In the genomic region with DNA sequence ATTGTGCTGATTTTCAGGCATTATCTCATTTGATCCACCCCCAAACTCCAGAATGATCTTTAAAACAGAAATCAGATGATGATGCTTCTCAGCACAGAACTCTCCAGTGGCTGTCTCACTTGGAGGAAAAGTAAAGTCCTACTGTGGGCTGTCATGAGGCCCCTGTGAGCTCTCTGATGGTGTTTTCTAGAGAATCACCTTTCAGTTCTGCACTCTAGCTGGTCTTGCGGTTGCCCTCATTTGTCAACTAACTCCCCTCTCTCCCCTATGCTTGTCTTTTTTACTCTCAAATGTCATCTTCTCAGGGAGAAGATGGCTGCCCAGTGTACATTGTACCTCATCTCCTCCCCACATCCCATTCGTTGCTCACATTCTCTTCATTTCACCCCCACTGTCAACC, we compare ENCODE assay signal across 26 cellular contexts.
DNase-seq lines count a peak whose midpoint lies in the region; ATAC-seq, FAIRE-seq and TF ChIP-seq lines count a peak whose summit lies in the region.
"Had no signal": no experiment of that assay in that cellular context is flagged by ENCODE, and none has a peak within 500 bp of the region (broad histone marks: within the 10 kb centered on the region; RNA-seq: fewer than 3 reads in every experiment).

No MANE protein-coding gene starts in this region.

- POLR2A ChIA-PET in HepG2 (lab: Yijun Ruan, JAX): no interaction called here

- H3K4me3 ChIP-seq in esophagus muscularis mucosa (no peak overlapping the region), mammary epithelial cell (replicated peaks in 1 of 3; ENCODE audit: insufficient read depth in 1 of 3, low read depth in 2 of 3, low read length in 3 of 3) (no peak overlapping the region), HepG2 (replicated peaks in 1 of 3; ENCODE audit: insufficient read depth in 1 of 3, low read depth in 2 of 3, low read length in 3 of 3) (no peak overlapping the region)
- H3K4me3 ChIP-seq: BLaER1 had no signal

- BruUV-seq in mammary epithelial cell (replicated peaks; lab: Mats Ljungman, UMichigan) (no TSS peak), HepG2 (replicated peaks; lab: Mats Ljungman, UMichigan) (no TSS peak)

- H4K20me1 ChIP-seq in mammary epithelial cell (ENCODE audit: insufficient read depth, low read length): no peaks in the 10 kb centered on the region
- H4K20me1 ChIP-seq in HepG2 (ENCODE audit: insufficient read depth, low read length): no peaks in the 10 kb centered on the region
- H4K20me1 ChIP-seq: BLaER1 had no signal

- no peaks in the 10 kb centered on the region for H3K27me3 ChIP-seq in esophagus muscularis mucosa
- H3K27me3 ChIP-seq in mammary epithelial cell (ENCODE audit: insufficient read depth, low read length): no peaks in the 10 kb centered on the region
- H3K27me3 ChIP-seq in HepG2 (ENCODE audit: control insufficient read depth in 1 of 2, insufficient read depth in 2 of 2, low read length in 2 of 2): peaks cover 0 to 11% of the 10 kb centered on the region in 2 experiments; a peak in 1 of 5 replicates
- H3K27me3 ChIP-seq: BLaER1 had no signal

- TF ChIP-seq EP300 in esophagus muscularis mucosa (IDR thresholded peaks at IDR 0.05) (no peak), HepG2 (IDR thresholded peaks at IDR 0.05; ENCODE audit: low read depth in 2 of 2, low read length in 2 of 2) (no peak), HepG2 (CRISPR knock-in tag; IDR thresholded peaks at IDR 0.05; ENCODE audit: borderline replicate concordance) (no peak)

- in situ Hi-C loops in mammary epithelial cell (cut with MboI; ENCODE audit: low sequenced_read_pairs in 2 of 2) (no loop called here), HepG2 (cut with HindIII; ENCODE audit: extremely low pct_ligation_motif_present, low pct_unique_long_range_greater_than_20kb) (no loop called here)

- H3K9ac ChIP-seq in mammary epithelial cell (ENCODE audit: insufficient read depth, low read length) (no peak overlapping the region), HepG2 (ENCODE audit: insufficient read depth, low read depth, low read length) (no peak overlapping the region)
- H3K9ac ChIP-seq: BLaER1 had no signal

- ATAC-seq in HG03025 (IDR thresholded peaks at IDR 0.05; ENCODE audit: low FRiP score, unreplicated experiment): peak; percentile 76
- ATAC-seq in activated T-helper 17 cell treated with anti-CD3 and anti-CD28 coated beads, Interleukin-2, amount 50 U/mL, for 72 hours (replicated peaks): no peak
- ATAC-seq in HepG2: no peak

- H3K79me2 ChIP-seq in mammary epithelial cell (ENCODE audit: insufficient read depth, low read length): no peaks in the 10 kb centered on the region
- H3K79me2 ChIP-seq in HepG2 (ENCODE audit: insufficient read depth, low read length): no peaks in the 10 kb centered on the region

- CTCF ChIA-PET in mammary epithelial cell (lab: Charles Lee; ENCODE audit: low non-redundant PET) (no interaction called here), HepG2 (lab: Yijun Ruan, JAX; ENCODE audit: low intra/inter-chr PET ratio, low total read pairs) (no interaction called here)

- no peak for FAIRE-seq in HepG2 (lab: Jason Lieb, UNC)
- FAIRE-seq: A204.1, GM12891, GM18507 had no signal

- H3K4me1 Mint-ChIP-seq in activated T-helper 17 cell treated with anti-CD3 and anti-CD28 coated beads, Interleukin-2, amount 50 U/mL, for 72 hours: peaks cover 21% of the 10 kb centered on the region
- H3K4me1 Mint-ChIP-seq: CD14-positive monocyte had no signal

- H3K9me3 ChIP-seq in esophagus muscularis mucosa (no peaks in the 10 kb centered on the region), mammary epithelial cell (replicated peaks; ENCODE audit: insufficient read depth, low read length) (no peaks in the 10 kb centered on the region), HepG2 (ENCODE audit: low read length) (no peaks in the 10 kb centered on the region)
- H3K9me3 ChIP-seq: BE2C, BLaER1 had no signal

- no peak overlapping the region for H3K4me3 Mint-ChIP-seq in activated T-helper 17 cell treated with anti-CD3 and anti-CD28 coated beads, Interleukin-2, amount 50 U/mL, for 72 hours
- H3K4me3 Mint-ChIP-seq: CD14-positive monocyte; CD4-positive, alpha-beta memory T cell; CD8-positive, alpha-beta memory T cell had no signal

- intact Hi-C loops in esophagus muscularis mucosa (cut with DNase I): no loop called here
- intact Hi-C loops in mammary epithelial cell (cut with micrococcal nuclease): no loop called here
- intact Hi-C loops in HepG2 (cut with micrococcal nuclease; ENCODE audit: unreplicated experiment): no loop called here

- TF ChIP-seq CTCF in esophagus muscularis mucosa (IDR thresholded peaks at IDR 0.05): no peak
- TF ChIP-seq CTCF in mammary epithelial cell (conservative IDR thresholded peaks at IDR 0.05 in 1 of 2, IDR thresholded peaks at IDR 0.05 in 1 of 2; ENCODE audit: extremely low read depth in 1 of 2, insufficient read depth in 1 of 2, low read depth in 1 of 2, low read length in 2 of 2): no peak
- no peak for TF ChIP-seq CTCF in HepG2 (CRISPR knock-in tag; IDR thresholded peaks at IDR 0.05)

- peak; percentile 50 for DNase-seq in esophagus muscularis mucosa (ENCODE audit: extremely low spot score)
- no peak for DNase-seq in mammary epithelial cell
- DNase-seq in NCI-H510A (lab: John Stamatoyannopoulos, UW): no peak
- DNase-seq in HepG2 (ENCODE audit: low spot score): no peak
- DNase-seq: 8988T; ACHN; BE2C; C1 segment of cervical spinal cord; CD4-positive, alpha-beta memory T cell; CD4-positive, CD25-positive, alpha-beta regulatory T cell; CD8-positive, alpha-beta memory T cell; COR-L47; DMS 273 treated with DMSO at 0.1 percent for 48 hours; DMS153; DMS53; DMS79; DND-41; EL; GDM1 had no signal

- dilution Hi-C loops in mammary epithelial cell (cut with HindIII; ENCODE audit: low sequenced_read_pairs): no loop called here

- 96% methylated on average over 2 of the region's 2 CpGs for WGBS in esophagus muscularis mucosa
- WGBS in mammary epithelial cell (ENCODE audit: low coverage, missing lambda C conversion rate): 89% methylated on average over 2 of the region's 2 CpGs
- WGBS in HepG2 (ENCODE audit: low lambda C conversion rate): 15% methylated on average over 2 of the region's 2 CpGs

- H3K36me3 ChIP-seq in esophagus muscularis mucosa: no peaks in the 10 kb centered on the region
- no peaks in the 10 kb centered on the region for H3K36me3 ChIP-seq in mammary epithelial cell (ENCODE audit: insufficient read depth, low read length)
- H3K36me3 ChIP-seq in HepG2 (replicated peaks in 1 of 2; ENCODE audit: control insufficient read depth in 1 of 2, insufficient read depth in 2 of 2, low read length in 2 of 2): no peaks in the 10 kb centered on the region
- H3K36me3 ChIP-seq: BE2C, BLaER1 had no signal

- H3K4me2 ChIP-seq in mammary epithelial cell (ENCODE audit: insufficient read depth, low read depth, low read length) (no peak overlapping the region), HepG2 (ENCODE audit: low read depth, low read length) (no peak overlapping the region)
- H3K4me2 ChIP-seq: BLaER1 had no signal

- no peak overlapping the region for H3K27ac ChIP-seq in esophagus muscularis mucosa (replicated peaks in 1 of 4)
- no peak overlapping the region for H3K27ac ChIP-seq in mammary epithelial cell (ENCODE audit: insufficient read depth, low read depth, low read length)
- H3K27ac ChIP-seq in HepG2 (ENCODE audit: extremely low read length, insufficient read depth, low read length): no peak overlapping the region
- H3K27ac ChIP-seq: BLaER1 had no signal

- no peaks in the 10 kb centered on the region for H3K9me3 Mint-ChIP-seq in activated T-helper 17 cell treated with anti-CD3 and anti-CD28 coated beads, Interleukin-2, amount 50 U/mL, for 72 hours
- H3K9me3 Mint-ChIP-seq: CD8-positive, alpha-beta memory T cell had no signal

- H3K27ac Mint-ChIP-seq in activated T-helper 17 cell treated with anti-CD3 and anti-CD28 coated beads, Interleukin-2, amount 50 U/mL, for 72 hours: peak overlapping the region; percentile 10
- H3K27ac Mint-ChIP-seq: CD14-positive monocyte had no signal

- H3K4me1 ChIP-seq in esophagus muscularis mucosa (peaks cover 0 to 3% (median 0%) of the 10 kb centered on the region in 4 donors), mammary epithelial cell (ENCODE audit: insufficient read depth, low read length) (peaks cover 6% of the 10 kb centered on the region), HepG2 (ENCODE audit: insufficient read depth, low read length) (no peaks in the 10 kb centered on the region)
- H3K4me1 ChIP-seq: BE2C, BLaER1 had no signal

- TF ChIP-seq POLR2A in esophagus muscularis mucosa (IDR thresholded peaks at IDR 0.05; ENCODE audit: low read depth) (no peak), HepG2 (IDR thresholded peaks at IDR 0.05; ENCODE audit: insufficient read depth in 1 of 2, low read depth in 2 of 2, low read length in 2 of 2) (no peak)

- TF ChIP-seq RAD21 in HepG2 (CRISPR knock-in tag; IDR thresholded peaks at IDR 0.05): no peak

- no peak overlapping the region for H2AFZ ChIP-seq in mammary epithelial cell (ENCODE audit: low read depth, low read length)
- H2AFZ ChIP-seq in HepG2 (ENCODE audit: low read length): no peak overlapping the region

- no peaks in the 10 kb centered on the region for H3K36me3 Mint-ChIP-seq in activated T-helper 17 cell treated with anti-CD3 and anti-CD28 coated beads, Interleukin-2, amount 50 U/mL, for 72 hours (ENCODE audit: low read depth)
- H3K36me3 Mint-ChIP-seq: CD14-positive monocyte had no signal

- peaks cover 3% of the 10 kb centered on the region for H3K27me3 Mint-ChIP-seq in activated T-helper 17 cell treated with anti-CD3 and anti-CD28 coated beads, Interleukin-2, amount 50 U/mL, for 72 hours
- H3K27me3 Mint-ChIP-seq: CD4-positive, alpha-beta memory T cell had no signal

TF ChIP-seq in HepG2, 621 proteins besides CTCF, POLR2A, EP300 and RAD21 (continues in another document):
- TF ChIP-seq PTBP1 (IDR thresholded peaks at IDR 0.05; ENCODE audit: low read depth, low read length, poor library complexity, severe bottlenecking): no peak
- TF ChIP-seq, protein P1, sequence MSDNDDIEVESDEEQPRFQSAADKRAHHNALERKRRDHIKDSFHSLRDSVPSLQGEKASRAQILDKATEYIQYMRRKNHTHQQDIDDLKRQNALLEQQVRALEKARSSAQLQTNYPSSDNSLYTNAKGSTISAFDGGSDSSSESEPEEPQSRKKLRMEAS (IDR thresholded peaks at IDR 0.05): no peak
